Comparison of ENCODE assay signal across 1 cellular context in the genomic region with DNA sequence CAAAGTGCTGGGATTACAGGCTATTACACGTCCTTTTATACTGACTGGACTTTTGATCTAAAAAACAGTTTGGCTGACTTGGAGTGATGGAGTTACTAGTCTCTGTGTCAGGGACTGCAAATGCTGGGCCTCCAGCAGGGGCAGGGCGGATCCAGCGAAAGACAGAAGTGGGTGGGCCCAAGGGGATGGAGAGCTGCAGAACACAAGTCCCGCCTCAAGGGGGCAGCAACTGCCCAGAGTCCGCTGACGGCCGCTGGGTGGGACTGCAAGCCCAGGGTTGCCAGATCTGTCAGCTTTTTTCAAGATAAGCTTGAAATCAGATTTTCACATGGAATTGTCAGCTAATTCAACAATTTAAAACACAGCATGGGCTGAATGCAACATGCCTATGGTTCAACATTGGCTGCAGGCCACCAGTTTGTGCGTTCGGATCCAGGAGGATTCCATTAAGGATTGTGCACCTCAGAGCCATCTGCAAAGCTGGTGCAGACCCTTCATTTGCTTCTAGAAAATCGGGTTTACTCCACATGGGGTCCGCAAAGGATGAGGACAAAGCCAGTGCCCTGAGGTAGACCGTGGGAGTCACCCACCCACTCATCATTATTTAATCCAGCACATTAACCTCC.
TF ChIP-seq lines count a peak whose summit lies in the region.

No MANE protein-coding gene starts in this region.

TF ChIP-seq in endothelial cell of umbilical vein, 7 proteins besides CTCF, POLR2A, EP300 and RAD21 (continued from another document):
- no peak for TF ChIP-seq POLR2AphosphoS5 (IDR thresholded peaks at IDR 0.05; ENCODE audit: insufficient read depth, low read depth, low read length)
- no peak for TF ChIP-seq MAX (IDR thresholded peaks at IDR 0.05; ENCODE audit: insufficient read depth, insufficient read length)
- TF ChIP-seq JUN (IDR thresholded peaks at IDR 0.05; ENCODE audit: borderline replicate concordance, insufficient read depth, insufficient read length, low read depth): no peak
- TF ChIP-seq EZH2 (IDR thresholded peaks at IDR 0.05; ENCODE audit: borderline replicate concordance, low read depth, low read length, severe bottlenecking): no peak
